In genomic region chr11:34510673-34511072, GRCh38 we compare ENCODE assay signal across 35 cellular contexts. TPM values are rescaled to one million over a fixed set of nuclear protein-coding genes. Genes with fewer than 3 reads are reported as not detected.
"Had no signal": no experiment of that assay in that cellular context is flagged by ENCODE, and none has a peak within 500 bp of the region (broad histone marks: within the 10 kb centered on the region; RNA-seq: fewer than 3 reads in every experiment).

No MANE protein-coding gene starts in this region.

- ATAC-seq: activated CD8-positive, alpha-beta memory T cell treated with anti-CD3 and anti-CD28 coated beads, Interleukin-2, amount 10 ng/mL, durations not matched to agents 7 days and 5 days; activated CD8-positive, alpha-beta T cell treated with anti-CD3 and anti-CD28 coated beads, Interleukin-2, amount 10 ng/mL, durations not matched to agents 7 days and 5 days; activated naive CD8-positive, alpha-beta T cell treated with anti-CD3 and anti-CD28 coated beads, Interleukin-2, amount 50 U/mL, for 24 hours had no signal

- H3K27me3 Mint-ChIP-seq: activated B cell treated with CpG ODN at 0.5 μM for 24 hours; activated CD8-positive, alpha-beta memory T cell treated with anti-CD3 and anti-CD28 coated beads, Interleukin-2, amount 10 ng/mL, durations not matched to agents 7 days and 5 days; activated naive CD4-positive, alpha-beta T cell treated with anti-CD3 and anti-CD28 coated beads, Interleukin-2, amount 10 ng/mL, durations not matched to agents 7 days and 5 days; activated naive CD4-positive, alpha-beta T cell treated with anti-CD3 and anti-CD28 coated beads, Interleukin-2, amount 50 U/mL, for 24 hours; activated naive CD8-positive, alpha-beta T cell; activated T-cell treated with anti-CD3 and anti-CD28 coated beads, Interleukin-2, amount 50 U/mL, for 24 hours; brain; central memory CD8-positive, alpha-beta T cell had no signal

- DNase-seq: activated B cell treated with CpG ODN at 0.5 μM for 24 hours; activated CD4-positive, alpha-beta memory T cell treated with anti-CD3 and anti-CD28 coated beads, Interleukin-2, amount 10 ng/mL, durations not matched to agents 7 days and 5 days; activated CD4-positive, alpha-beta T cell treated with anti-CD3 and anti-CD28 coated beads for 4 hours; activated CD4-positive, alpha-beta T cell treated with anti-CD3 and anti-CD28 coated beads, Interleukin-2, amount 10 ng/mL, durations not matched to agents 24 days and 14 days; activated CD4-positive, alpha-beta T cell treated with anti-CD3 and anti-CD28 coated beads, Interleukin-2, amount 50 U/mL, for 1 hour; activated CD4-positive, alpha-beta T cell treated with anti-CD3 and anti-CD28 coated beads, Interleukin-2, amount 50 U/mL, for 4 hours; activated CD4-positive, CD25-positive, alpha-beta regulatory T cell treated with anti-CD3 and anti-CD28 coated beads, Interleukin-2, amount 50 U/mL, for 72 hours; activated CD8-positive, alpha-beta memory T cell treated with anti-CD3 and anti-CD28 coated beads for 24 hours; activated CD8-positive, alpha-beta memory T cell treated with anti-CD3 and anti-CD28 coated beads, Interleukin-2, amount 10 ng/mL, durations not matched to agents 7 days and 5 days; activated CD8-positive, alpha-beta memory T cell treated with anti-CD3 and anti-CD28 coated beads, Interleukin-2, amount 50 U/mL, for 48 hours; activated CD8-positive, alpha-beta T cell treated with anti-CD3 and anti-CD28 coated beads, Interleukin-2, amount 10 ng/mL, durations not matched to agents 7 days and 5 days; activated effector memory CD4-positive, alpha-beta T cell treated with Interleukin-2 at 50 U/mL for 16 hours; activated gamma-delta T cell; activated naive CD4-positive, alpha-beta T cell treated with anti-CD3 and anti-CD28 coated beads, Interleukin-2, amount 10 ng/mL, durations not matched to agents 7 days and 5 days; activated naive CD4-positive, alpha-beta T cell treated with Interleukin-2 at 50 U/mL for 16 hours; activated naive CD8-positive, alpha-beta T cell treated with anti-CD3 and anti-CD28 coated beads, Interleukin-2, amount 10 ng/mL, durations not matched to agents 7 days and 5 days; activated naive CD8-positive, alpha-beta T cell treated with anti-CD3 and anti-CD28 coated beads, Interleukin-2, amount 50 U/mL, for 24 hours; activated T-cell treated with anti-CD3 and anti-CD28 coated beads, Interleukin-2, amount 50 U/mL, for 24 hours; activated T-cell treated with anti-CD3 and anti-CD28 coated beads, Interleukin-2, amount 50 U/mL, for 48 hours; amygdala; anterior cingulate cortex; caudate nucleus; cerebellar nuclear complex; T-helper 1 cell; T-helper 2 cell; T-helper 9 cell had no signal

- H3K9me3 Mint-ChIP-seq: activated B cell treated with CpG ODN at 0.5 μM for 24 hours; activated CD4-positive, alpha-beta memory T cell treated with anti-CD3 and anti-CD28 coated beads, Interleukin-2, amount 10 ng/mL, durations not matched to agents 7 days and 5 days; activated CD4-positive, alpha-beta T cell treated with anti-CD3 and anti-CD28 coated beads, Interleukin-2, amount 10 ng/mL, durations not matched to agents 24 days and 14 days; activated naive CD4-positive, alpha-beta T cell treated with anti-CD3 and anti-CD28 coated beads, Interleukin-2, amount 10 ng/mL, durations not matched to agents 7 days and 5 days; activated naive CD4-positive, alpha-beta T cell treated with anti-CD3 and anti-CD28 coated beads, Interleukin-2, amount 50 U/mL, for 24 hours; activated naive CD8-positive, alpha-beta T cell treated with anti-CD3 and anti-CD28 coated beads, Interleukin-2, amount 10 ng/mL, durations not matched to agents 7 days and 5 days; activated naive CD8-positive, alpha-beta T cell treated with anti-CD3 and anti-CD28 coated beads, Interleukin-2, amount 50 U/mL, for 24 hours; activated T-cell treated with anti-CD3 and anti-CD28 coated beads, Interleukin-2, amount 50 U/mL, for 24 hours; activated T-helper 2 cell treated with anti-CD3 and anti-CD28 coated beads, Interferon-gamma antibody, Interleukin-2, Interleukin-4, amounts not matched to agents 10 μg/mL and 5 μg/mL and 100 μg/mL, durations not matched to agents 14 hours and 24 hours and 36 hours; central memory CD8-positive, alpha-beta T cell; T-helper 1 cell treated with Interleukin-12 subunit alpha and Interleukin-12 subunit beta and Interleukin-4 antibody, amounts not matched to agents 30 μg/mL and 1 μg/mL, for 36 hours; T-helper 2 cell treated with Interferon-gamma antibody and Interleukin-4, amounts not matched to agents 5 μg/mL and 100 μg/mL, for 36 hours had no signal

- H3K36me3 Mint-ChIP-seq: activated CD8-positive, alpha-beta memory T cell treated with anti-CD3 and anti-CD28 coated beads, Interleukin-2, amount 10 ng/mL, durations not matched to agents 7 days and 5 days; activated naive CD4-positive, alpha-beta T cell treated with anti-CD3 and anti-CD28 coated beads, Interleukin-2, amount 10 ng/mL, durations not matched to agents 7 days and 5 days; activated naive CD4-positive, alpha-beta T cell treated with anti-CD3 and anti-CD28 coated beads, Interleukin-2, amount 50 U/mL, for 24 hours; activated naive CD8-positive, alpha-beta T cell; activated naive CD8-positive, alpha-beta T cell treated with anti-CD3 and anti-CD28 coated beads, Interleukin-2, amount 10 ng/mL, durations not matched to agents 7 days and 5 days; brain had no signal

- H3K4me3 Mint-ChIP-seq: activated B cell treated with CpG ODN at 0.5 μM for 24 hours; activated CD4-positive, alpha-beta memory T cell treated with anti-CD3 and anti-CD28 coated beads, Interleukin-2, amount 10 ng/mL, durations not matched to agents 7 days and 5 days; activated CD4-positive, alpha-beta T cell treated with anti-CD3 and anti-CD28 coated beads, Interleukin-2, amount 10 ng/mL, durations not matched to agents 24 days and 14 days; activated CD8-positive, alpha-beta memory T cell treated with anti-CD3 and anti-CD28 coated beads, Interleukin-2, amount 10 ng/mL, durations not matched to agents 7 days and 5 days; activated CD8-positive, alpha-beta T cell treated with anti-CD3 and anti-CD28 coated beads, Interleukin-2, amount 10 ng/mL, durations not matched to agents 7 days and 5 days; activated naive CD4-positive, alpha-beta T cell treated with anti-CD3 and anti-CD28 coated beads, Interleukin-2, amount 10 ng/mL, durations not matched to agents 7 days and 5 days; activated naive CD4-positive, alpha-beta T cell treated with anti-CD3 and anti-CD28 coated beads, Interleukin-2, amount 50 U/mL, for 24 hours; activated naive CD8-positive, alpha-beta T cell; activated naive CD8-positive, alpha-beta T cell treated with anti-CD3 and anti-CD28 coated beads, Interleukin-2, amount 10 ng/mL, durations not matched to agents 7 days and 5 days; activated naive CD8-positive, alpha-beta T cell treated with anti-CD3 and anti-CD28 coated beads, Interleukin-2, amount 50 U/mL, for 24 hours; activated T-cell treated with anti-CD3 and anti-CD28 coated beads, Interleukin-2, amount 50 U/mL, for 24 hours; brain; central memory CD8-positive, alpha-beta T cell; T-helper 1 cell treated with Interleukin-12 subunit alpha and Interleukin-12 subunit beta and Interleukin-4 antibody, amounts not matched to agents 30 μg/mL and 1 μg/mL, for 36 hours; T-helper 2 cell treated with Interferon-gamma antibody and Interleukin-4, amounts not matched to agents 5 μg/mL and 100 μg/mL, for 36 hours had no signal

- H3K27ac Mint-ChIP-seq: activated B cell treated with CpG ODN at 0.5 μM for 24 hours; activated CD4-positive, alpha-beta memory T cell treated with anti-CD3 and anti-CD28 coated beads, Interleukin-2, amount 10 ng/mL, durations not matched to agents 7 days and 5 days; activated CD4-positive, alpha-beta T cell treated with anti-CD3 and anti-CD28 coated beads, Interleukin-2, amount 10 ng/mL, durations not matched to agents 24 days and 14 days; activated CD8-positive, alpha-beta memory T cell treated with anti-CD3 and anti-CD28 coated beads, Interleukin-2, amount 10 ng/mL, durations not matched to agents 7 days and 5 days; activated CD8-positive, alpha-beta T cell treated with anti-CD3 and anti-CD28 coated beads, Interleukin-2, amount 10 ng/mL, durations not matched to agents 7 days and 5 days; activated naive CD4-positive, alpha-beta T cell treated with anti-CD3 and anti-CD28 coated beads, Interleukin-2, amount 10 ng/mL, durations not matched to agents 7 days and 5 days; activated naive CD4-positive, alpha-beta T cell treated with anti-CD3 and anti-CD28 coated beads, Interleukin-2, amount 50 U/mL, for 24 hours; activated naive CD8-positive, alpha-beta T cell; activated naive CD8-positive, alpha-beta T cell treated with anti-CD3 and anti-CD28 coated beads, Interleukin-2, amount 10 ng/mL, durations not matched to agents 7 days and 5 days; activated naive CD8-positive, alpha-beta T cell treated with anti-CD3 and anti-CD28 coated beads, Interleukin-2, amount 50 U/mL, for 24 hours; activated T-cell treated with anti-CD3 and anti-CD28 coated beads, Interleukin-2, amount 50 U/mL, for 24 hours; activated T-helper 2 cell treated with anti-CD3 and anti-CD28 coated beads, Interferon-gamma antibody, Interleukin-2, Interleukin-4, amounts not matched to agents 10 μg/mL and 5 μg/mL and 100 μg/mL, durations not matched to agents 14 hours and 24 hours and 36 hours; brain; T-helper 1 cell treated with Interleukin-12 subunit alpha and Interleukin-12 subunit beta and Interleukin-4 antibody, amounts not matched to agents 30 μg/mL and 1 μg/mL, for 36 hours; T-helper 2 cell treated with Interferon-gamma antibody and Interleukin-4, amounts not matched to agents 5 μg/mL and 100 μg/mL, for 36 hours had no signal

- H3K4me1 Mint-ChIP-seq: activated B cell treated with CpG ODN at 0.5 μM for 24 hours; activated CD4-positive, alpha-beta memory T cell treated with anti-CD3 and anti-CD28 coated beads, Interleukin-2, amount 10 ng/mL, durations not matched to agents 7 days and 5 days; activated CD4-positive, alpha-beta T cell treated with anti-CD3 and anti-CD28 coated beads, Interleukin-2, amount 10 ng/mL, durations not matched to agents 24 days and 14 days; activated CD8-positive, alpha-beta memory T cell treated with anti-CD3 and anti-CD28 coated beads, Interleukin-2, amount 10 ng/mL, durations not matched to agents 7 days and 5 days; activated naive CD4-positive, alpha-beta T cell treated with anti-CD3 and anti-CD28 coated beads, Interleukin-2, amount 10 ng/mL, durations not matched to agents 7 days and 5 days; activated naive CD4-positive, alpha-beta T cell treated with anti-CD3 and anti-CD28 coated beads, Interleukin-2, amount 50 U/mL, for 24 hours; activated naive CD8-positive, alpha-beta T cell treated with anti-CD3 and anti-CD28 coated beads, Interleukin-2, amount 10 ng/mL, durations not matched to agents 7 days and 5 days; activated naive CD8-positive, alpha-beta T cell treated with anti-CD3 and anti-CD28 coated beads, Interleukin-2, amount 50 U/mL, for 24 hours; central memory CD8-positive, alpha-beta T cell had no signal

RNA-seq across cellular contexts. Expression of gene ELF5, which starts 2.9 kb away (rescaled TPM):
- total RNA-seq: activated B cell treated with CpG ODN at 0.5 μM for 24 hours; activated CD4-positive, alpha-beta memory T cell treated with anti-CD3 and anti-CD28 coated beads, Interleukin-2, amount 10 ng/mL, durations not matched to agents 7 days and 5 days; activated CD4-positive, alpha-beta T cell treated with anti-CD3 and anti-CD28 coated beads, Interleukin-2, amount 10 ng/mL, durations not matched to agents 24 days and 14 days; activated CD8-positive, alpha-beta memory T cell treated with anti-CD3 and anti-CD28 coated beads, Interleukin-2, amount 10 ng/mL, durations not matched to agents 7 days and 5 days; activated CD8-positive, alpha-beta T cell treated with anti-CD3 and anti-CD28 coated beads, Interleukin-2, amount 10 ng/mL, durations not matched to agents 7 days and 5 days; activated naive CD8-positive, alpha-beta T cell treated with anti-CD3 and anti-CD28 coated beads, Interleukin-2, amount 10 ng/mL, durations not matched to agents 7 days and 5 days; activated T-helper 2 cell treated with anti-CD3 and anti-CD28 coated beads, Interferon-gamma antibody, Interleukin-2, Interleukin-4, amounts not matched to agents 10 μg/mL and 5 μg/mL and 100 μg/mL, durations not matched to agents 14 hours and 24 hours and 36 hours; ascending aorta; cardiac muscle cell had no signal
